ENCODE assay signal across 1 cellular context in the genomic region with DNA sequence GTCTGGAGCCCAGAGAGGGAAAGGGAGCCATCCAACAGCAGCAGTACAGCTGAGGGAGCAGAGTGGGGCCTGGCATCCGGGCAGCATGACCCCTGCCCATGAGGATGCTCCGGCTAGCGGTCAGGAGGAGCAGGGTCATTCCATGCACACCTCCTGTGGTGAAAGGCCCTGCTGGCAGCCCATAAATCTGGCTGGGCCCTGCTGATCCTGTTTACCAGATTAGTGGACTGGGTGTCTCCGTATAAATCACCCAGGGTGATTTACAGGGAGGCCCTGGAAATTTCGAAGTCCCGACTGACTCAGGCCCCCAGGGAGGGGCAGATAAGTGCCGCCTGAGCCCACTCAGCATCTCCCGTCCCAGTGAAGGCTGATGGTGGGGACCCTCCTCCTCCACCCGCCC.
TF ChIP-seq lines count a peak whose summit lies in the region.

No MANE protein-coding gene starts in this region.

TF ChIP-seq in K562, 482 proteins besides CTCF, POLR2A, EP300 and RAD21 (continued from another document):
- TF ChIP-seq CREB5 (CRISPR knock-in tag; IDR thresholded peaks at IDR 0.05) = no peak
- TF ChIP-seq LARP7 (IDR thresholded peaks at IDR 0.05) = no peak
- TF ChIP-seq HMGN3 (IDR thresholded peaks at IDR 0.05; ENCODE audit: borderline replicate concordance, extremely low read depth, insufficient read length, low read depth, low read length) = no peak
- TF ChIP-seq MEIS2 (IDR thresholded peaks at IDR 0.05; ENCODE audit: partially characterized antibody) = peak; percentile 14
- TF ChIP-seq, protein P1, sequence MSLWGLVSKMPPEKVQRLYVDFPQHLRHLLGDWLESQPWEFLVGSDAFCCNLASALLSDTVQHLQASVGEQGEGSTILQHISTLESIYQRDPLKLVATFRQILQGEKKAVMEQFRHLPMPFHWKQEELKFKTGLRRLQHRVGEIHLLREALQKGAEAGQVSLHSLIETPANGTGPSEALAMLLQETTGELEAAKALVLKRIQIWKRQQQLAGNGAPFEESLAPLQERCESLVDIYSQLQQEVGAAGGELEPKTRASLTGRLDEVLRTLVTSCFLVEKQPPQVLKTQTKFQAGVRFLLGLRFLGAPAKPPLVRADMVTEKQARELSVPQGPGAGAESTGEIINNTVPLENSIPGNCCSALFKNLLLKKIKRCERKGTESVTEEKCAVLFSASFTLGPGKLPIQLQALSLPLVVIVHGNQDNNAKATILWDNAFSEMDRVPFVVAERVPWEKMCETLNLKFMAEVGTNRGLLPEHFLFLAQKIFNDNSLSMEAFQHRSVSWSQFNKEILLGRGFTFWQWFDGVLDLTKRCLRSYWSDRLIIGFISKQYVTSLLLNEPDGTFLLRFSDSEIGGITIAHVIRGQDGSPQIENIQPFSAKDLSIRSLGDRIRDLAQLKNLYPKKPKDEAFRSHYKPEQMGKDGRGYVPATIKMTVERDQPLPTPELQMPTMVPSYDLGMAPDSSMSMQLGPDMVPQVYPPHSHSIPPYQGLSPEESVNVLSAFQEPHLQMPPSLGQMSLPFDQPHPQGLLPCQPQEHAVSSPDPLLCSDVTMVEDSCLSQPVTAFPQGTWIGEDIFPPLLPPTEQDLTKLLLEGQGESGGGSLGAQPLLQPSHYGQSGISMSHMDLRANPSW (CRISPR knock-in tag; IDR thresholded peaks at IDR 0.05) = no peak
